Comparison of ENCODE assay signal across 29 cellular contexts in genomic region chr11:119979716-119980115, GRCh38.
"Had no signal": no experiment of that assay in that cellular context is flagged by ENCODE, and none has a peak within 500 bp of the region (broad histone marks: within the 10 kb centered on the region; RNA-seq: fewer than 3 reads in every experiment).

No MANE protein-coding gene starts in this region.

- H3K27me3 ChIP-seq: ovary, right lobe of liver, testis, transverse colon, uterus had no signal

- H3K4me1 ChIP-seq: parathyroid adenoma, psoas muscle, right lobe of liver, sigmoid colon, spleen, testis, tibial artery, transverse colon, upper lobe of right lung, uterus had no signal

- H3K36me3 Mint-ChIP-seq: naive thymus-derived CD4-positive, alpha-beta T cell; natural killer cell; stimulated activated memory B cell treated with anti-CD40 and anti-IgM and Interleukin-4, amounts not matched to agents 10 μg/mL and 1 μg/mL and 100 μg/mL, for 72 hours; type B pancreatic cell had no signal

- DNase-seq: naive thymus-derived CD4-positive, alpha-beta T cell; natural killer cell; nucleus accumbens; ovary; psoas muscle; right cardiac atrium; right lobe of liver; sigmoid colon; spleen; stimulated activated CD4-positive, alpha-beta T cell treated with anti-CD3 and anti-CD28 coated beads, Interleukin-12 subunit alpha, Interleukin-12 subunit beta, amount 100 ng/mL, for 4 hours; stimulated activated CD4-positive, alpha-beta T cell treated with anti-CD3 and anti-CD28 coated beads, Interleukin-1b, Interleukin-23, amount 100 ng/mL, for 48 hours; stimulated activated CD4-positive, alpha-beta T cell treated with anti-CD3 and anti-CD28 coated beads, Interleukin-4, amount 100 ng/mL, for 1 hour; stimulated activated CD4-positive, alpha-beta T cell treated with anti-CD3 and anti-CD28 coated beads, Interleukin-4, amount 100 ng/mL, for 4 hours; stimulated activated CD8-positive, alpha-beta memory T cell treated with anti-CD3 and anti-CD28 coated beads, Interleukin-4, amount 100 ng/mL, for 48 hours; stimulated activated naive CD4-positive, alpha-beta T cell; stimulated activated naive CD8-positive, alpha-beta T cell treated with anti-CD3 and anti-CD28 coated beads, Interleukin-15, amount 100 ng/mL, for 72 hours; stimulated activated naive CD8-positive, alpha-beta T cell treated with anti-CD3 and anti-CD28 coated beads, Interleukin-15, Interleukin-2, amounts not matched to agents 100 U/mL and 50 U/mL, for 24 hours; testis; tibial artery; transverse colon; uterus had no signal

- H3K4me3 Mint-ChIP-seq: naive thymus-derived CD4-positive, alpha-beta T cell; natural killer cell; nephron; stimulated activated memory B cell treated with anti-CD40 and anti-IgM and Interleukin-4, amounts not matched to agents 10 μg/mL and 1 μg/mL and 100 μg/mL, for 72 hours; stimulated activated naive CD8-positive, alpha-beta T cell treated with anti-CD3 and anti-CD28 coated beads, Interleukin-15, amount 100 ng/mL, for 72 hours; type B pancreatic cell had no signal

- H3K9me3 Mint-ChIP-seq: natural killer cell; nephron; stimulated activated memory B cell treated with anti-CD40 and anti-IgM and Interleukin-4, amounts not matched to agents 10 μg/mL and 1 μg/mL and 100 μg/mL, for 72 hours; stimulated activated naive CD8-positive, alpha-beta T cell treated with anti-CD3 and anti-CD28 coated beads, Interleukin-15, amount 100 ng/mL, for 72 hours; type B pancreatic cell had no signal

- H3K36me3 ChIP-seq: neutrophil, ovary, right lobe of liver, sigmoid colon, spleen, tibial artery, transverse colon, upper lobe of right lung, uterus had no signal

- H3K27ac ChIP-seq: neutrophil, ovary, parathyroid adenoma, psoas muscle, right lobe of liver, sigmoid colon, spleen, testis, tibial artery, transverse colon, upper lobe of right lung, uterus had no signal

- H3K4me3 ChIP-seq: ovary, psoas muscle, right lobe of liver, sigmoid colon, smooth muscle cell, spleen, testis, tibial artery, transverse colon, upper lobe of right lung, uterus had no signal

- H3K4me1 Mint-ChIP-seq: naive thymus-derived CD4-positive, alpha-beta T cell; natural killer cell; stimulated activated memory B cell treated with anti-CD40 and anti-IgM and Interleukin-4, amounts not matched to agents 10 μg/mL and 1 μg/mL and 100 μg/mL, for 72 hours; stimulated activated naive CD8-positive, alpha-beta T cell treated with anti-CD3 and anti-CD28 coated beads, Interleukin-15, amount 100 ng/mL, for 72 hours had no signal

- H3K9me3 ChIP-seq: neutrophil, ovary, psoas muscle, right lobe of liver, sigmoid colon, spleen, testis, tibial artery, transverse colon, upper lobe of right lung, uterus had no signal

- ATAC-seq: naive thymus-derived CD4-positive, alpha-beta T cell; natural killer cell; psoas muscle; right cardiac atrium; right lobe of liver; stimulated activated memory B cell treated with anti-CD40 and anti-IgM and Interleukin-4, amounts not matched to agents 10 μg/mL and 1 μg/mL and 100 μg/mL, for 72 hours; stimulated activated naive CD8-positive, alpha-beta T cell treated with anti-CD3 and anti-CD28 coated beads, Interleukin-15, amount 100 ng/mL, for 72 hours; stimulated activated naive CD8-positive, alpha-beta T cell treated with anti-CD3 and anti-CD28 coated beads, Interleukin-15, Interleukin-2, amounts not matched to agents 100 U/mL and 50 U/mL, for 24 hours; upper lobe of right lung had no signal

- H3K27ac Mint-ChIP-seq: naive thymus-derived CD4-positive, alpha-beta T cell; natural killer cell; nephron; progenitor cell of endocrine pancreas; stimulated activated memory B cell treated with anti-CD40 and anti-IgM and Interleukin-4, amounts not matched to agents 10 μg/mL and 1 μg/mL and 100 μg/mL, for 72 hours; type B pancreatic cell had no signal
